ENCODE assay signal across 2 cellular contexts in genomic region chr12:124829008-124829707, GRCh38.
TF ChIP-seq lines count a peak whose summit lies in the region.

No MANE protein-coding gene starts in this region.

TF ChIP-seq in A549, 52 proteins besides CTCF, POLR2A, EP300 and RAD21 (continued from another document):
- no peak for TF ChIP-seq REST (IDR thresholded peaks at IDR 0.05)
- TF ChIP-seq PBX3 (IDR thresholded peaks at IDR 0.05) = peak; percentile 46
- no peak for TF ChIP-seq CHD2 (IDR thresholded peaks at IDR 0.05; ENCODE audit: low read length, partially characterized antibody)
- TF ChIP-seq CHD4 (IDR thresholded peaks at IDR 0.05; ENCODE audit: borderline replicate concordance) = no peak
- no peak for TF ChIP-seq EHF (CRISPR knock-in tag; IDR thresholded peaks at IDR 0.05)
- no peak for TF ChIP-seq FOSB (CRISPR knock-in tag; IDR thresholded peaks at IDR 0.05)
- no peak for TF ChIP-seq PHF8 (IDR thresholded peaks at IDR 0.05; ENCODE audit: borderline replicate concordance, low read depth)
- TF ChIP-seq HEYL (CRISPR knock-in tag; IDR thresholded peaks at IDR 0.05) = no peak
- TF ChIP-seq JUN (IDR thresholded peaks at IDR 0.05) = peak; percentile 61 to 73; a peak in 4 of 5 replicates
- TF ChIP-seq ATOH8 (CRISPR knock-in tag; IDR thresholded peaks at IDR 0.05; ENCODE audit: low read depth) = no peak
- TF ChIP-seq MYC (IDR thresholded peaks at IDR 0.05; ENCODE audit: borderline replicate concordance, low read length) = peak; percentile 17; the same call in 1 of the 2 replicates
- TF ChIP-seq NFE2L2 (conservative IDR thresholded peaks at IDR 0.05; ENCODE audit: low read length) = no peak
- TF ChIP-seq POLR2AphosphoS2 (conservative IDR thresholded peaks at IDR 0.05; ENCODE audit: low read length) = no peak
- TF ChIP-seq ELK1 (IDR thresholded peaks at IDR 0.05; ENCODE audit: low read depth, low read length) = no peak

TF ChIP-seq in K562, 482 proteins besides CTCF, POLR2A, EP300 and RAD21 (continued from another document and continues in another):
- TF ChIP-seq ATF1 (CRISPR knock-in tag; IDR thresholded peaks at IDR 0.05) (no peak), ATF1 (tag; IDR thresholded peaks at IDR 0.05) (peak; percentile 35; the same call in 1 of the 2 replicates), PYGO2 (tag; IDR thresholded peaks at IDR 0.05) (no peak), RCOR1 (IDR thresholded peaks at IDR 0.05; ENCODE audit: borderline replicate concordance in 1 of 2, low read depth in 2 of 2, low read length in 2 of 2) (peak; percentile 63 to 93; a peak in 3 of 4 replicates), ZNF583 (CRISPR knock-in tag; IDR thresholded peaks at IDR 0.05) (no peak), ETV6 (IDR thresholded peaks at IDR 0.05; ENCODE audit: borderline replicate concordance in 1 of 2, low read depth in 2 of 2, low read length in 1 of 2) (no peak), ETV6 (CRISPR knock-in tag; IDR thresholded peaks at IDR 0.05; ENCODE audit: borderline replicate concordance) (no peak), SREBF2 (CRISPR knock-in tag; IDR thresholded peaks at IDR 0.05) (no peak), NELFE (IDR thresholded peaks at IDR 0.05; ENCODE audit: insufficient read depth, insufficient read length) (no peak), RBFOX2 (IDR thresholded peaks at IDR 0.05; ENCODE audit: low read depth, low read length) (no peak), HMG20A (CRISPR knock-in tag; conservative IDR thresholded peaks at IDR 0.05) (no peak), USF1 (CRISPR knock-in tag; IDR thresholded peaks at IDR 0.05) (no peak), KAT8 (IDR thresholded peaks at IDR 0.05; ENCODE audit: low read depth) (no peak), NFE2L1 (tag; IDR thresholded peaks at IDR 0.05; ENCODE audit: borderline replicate concordance, low read depth) (no peak), KAT7 (CRISPR knock-in tag; IDR thresholded peaks at IDR 0.05; ENCODE audit: borderline replicate concordance) (no peak), ZNF121 (CRISPR knock-in tag; conservative IDR thresholded peaks at IDR 0.05) (no peak), SMAD4 (CRISPR knock-in tag; conservative IDR thresholded peaks at IDR 0.05) (no peak), STAT6 (CRISPR knock-in tag; IDR thresholded peaks at IDR 0.05) (no peak), ZC3H8 (IDR thresholded peaks at IDR 0.05) (no peak), SAFB (IDR thresholded peaks at IDR 0.05; ENCODE audit: borderline replicate concordance, low read depth, low read length) (no peak), PREB (CRISPR knock-in tag; IDR thresholded peaks at IDR 0.05) (no peak), RBM15 (IDR thresholded peaks at IDR 0.05; ENCODE audit: insufficient read depth, low read length) (no peak), RBM25 (IDR thresholded peaks at IDR 0.05; ENCODE audit: low read depth, low read length, severe bottlenecking) (peak; percentile 47), NCOA2 (IDR thresholded peaks at IDR 0.05; ENCODE audit: partially characterized antibody in 2 of 2) (no peak), SMAD2 (IDR thresholded peaks at IDR 0.05; ENCODE audit: low read depth, low read length) (no peak), MTA1 (IDR thresholded peaks at IDR 0.05; ENCODE audit: borderline replicate concordance) (no peak), ZNF77 (CRISPR knock-in tag; IDR thresholded peaks at IDR 0.05) (no peak), HNRNPLL (IDR thresholded peaks at IDR 0.05; ENCODE audit: low read depth, low read length, poor library complexity, severe bottlenecking) (no peak), ADNP (tag; IDR thresholded peaks at IDR 0.05) (peak; percentile 98), POLR2AphosphoS5 (IDR thresholded peaks at IDR 0.05; ENCODE audit: control insufficient read depth, insufficient read depth, low read depth, low read length) (no peak), PKNOX1 (IDR thresholded peaks at IDR 0.05) (peak; percentile 92), THAP12 (CRISPR knock-in tag; IDR thresholded peaks at IDR 0.05) (no peak), SIX5 (IDR thresholded peaks at IDR 0.05; ENCODE audit: borderline replicate concordance in 1 of 2, insufficient read depth in 1 of 2, low read depth in 1 of 2, low read length in 2 of 2) (no peak), ZNF639 (CRISPR knock-in tag; conservative IDR thresholded peaks at IDR 0.05 in 1 of 2, IDR thresholded peaks at IDR 0.05 in 1 of 2) (no peak), FOS (IDR thresholded peaks at IDR 0.05; ENCODE audit: extremely low read depth, insufficient read length) (no peak), CEBPG (CRISPR knock-in tag; IDR thresholded peaks at IDR 0.05) (no peak), CEBPG (tag; conservative IDR thresholded peaks at IDR 0.05 in 1 of 2, IDR thresholded peaks at IDR 0.05 in 1 of 2) (peak; percentile 64 to 91), DACH1 (IDR thresholded peaks at IDR 0.05; ENCODE audit: partially characterized antibody) (peak; percentile 34), ZNF449 (CRISPR knock-in tag; IDR thresholded peaks at IDR 0.05) (no peak), NR2F6 (CRISPR knock-in tag; IDR thresholded peaks at IDR 0.05) (no peak), ZBTB33 (CRISPR knock-in tag; IDR thresholded peaks at IDR 0.05) (no peak), NFIC (IDR thresholded peaks at IDR 0.05) (no peak), GATA2 (CRISPR knock-in tag; IDR thresholded peaks at IDR 0.05) (peak; percentile 41; the same call in 1 of the 2 replicates), RBM17 (IDR thresholded peaks at IDR 0.05; ENCODE audit: borderline replicate concordance, low read depth, low read length) (no peak), FOXP4 (CRISPR knock-in tag; IDR thresholded peaks at IDR 0.05; ENCODE audit: borderline replicate concordance) (no peak)
